24 cellular contexts compared by ENCODE assay signal in genomic region chr14:68756071-68756481, GRCh38. TPM values are rescaled to one million over a fixed set of nuclear protein-coding genes. Genes with fewer than 3 reads are reported as not detected.
DNase-seq lines count a peak whose midpoint lies in the region; ATAC-seq and TF ChIP-seq lines count a peak whose summit lies in the region.
"Had no signal": no experiment of that assay in that cellular context is flagged by ENCODE, and none has a peak within 500 bp of the region (broad histone marks: within the 10 kb centered on the region; RNA-seq: fewer than 3 reads in every experiment).

No MANE protein-coding gene starts in this region.

- H3K27ac ChIP-seq in BLaER1 (peak overlapping the region; percentile 91), neural progenitor cell (no peak overlapping the region), aorta (ENCODE audit: low read depth in 1 of 2, low read length in 2 of 2) (no peak overlapping the region)

- H3K4me3 ChIP-seq in BLaER1 (no peak overlapping the region), fibroblast of mammary gland (ENCODE audit: control insufficient read depth, low read depth, low read length) (no peak overlapping the region), neural progenitor cell (no peak overlapping the region), aorta (ENCODE audit: low read length in 2 of 2) (no peak overlapping the region)

- peak overlapping the region; percentile 69 for H3K9ac ChIP-seq in BLaER1
- H3K9ac ChIP-seq in neural progenitor cell = no peak overlapping the region

- WGBS in aorta, 2 donors = 84 to 88% methylated on average over 6 of the region's 6 CpGs

- H3K4me2 ChIP-seq in BLaER1 (peak overlapping the region; percentile 83), neural progenitor cell (no peak overlapping the region)

- no peak overlapping the region for H2AFZ ChIP-seq in neural progenitor cell (replicated peaks)

- H3K27me3 ChIP-seq in BLaER1 = no peaks in the 10 kb centered on the region
- no peaks in the 10 kb centered on the region for H3K27me3 ChIP-seq in neural progenitor cell
- H3K27me3 ChIP-seq in aorta (ENCODE audit: control insufficient read depth in 1 of 2, insufficient read depth in 2 of 2, low read length in 1 of 2) = no peaks in the 10 kb centered on the region

- H4K20me1 ChIP-seq in BLaER1 = no peaks in the 10 kb centered on the region
- H4K20me1 ChIP-seq in neural progenitor cell (ENCODE audit: low read depth) = no peaks in the 10 kb centered on the region

- H3K4me1 ChIP-seq in BLaER1 (peaks cover 90% of the 10 kb centered on the region), neural progenitor cell (no peaks in the 10 kb centered on the region), aorta (ENCODE audit: control insufficient read depth in 1 of 2, insufficient read depth in 2 of 2, low read length in 2 of 2) (no peaks in the 10 kb centered on the region)

- no peaks in the 10 kb centered on the region for H3F3A ChIP-seq in neural progenitor cell (ENCODE audit: low read depth)

- peak overlapping the region; percentile 9 for H3K27ac Mint-ChIP-seq in neural progenitor cell
- H3K27ac Mint-ChIP-seq: activated naive CD4-positive, alpha-beta T cell treated with anti-CD3 and anti-CD28 coated beads, Interleukin-2, amount 50 U/mL, for 72 hours had no signal

- H3K36me3 ChIP-seq in BLaER1 (no peaks in the 10 kb centered on the region), neural progenitor cell (no peaks in the 10 kb centered on the region), aorta (ENCODE audit: control insufficient read depth in 1 of 2, insufficient read depth in 2 of 2, low read length in 1 of 2) (no peaks in the 10 kb centered on the region)

- ATAC-seq in aorta (ENCODE audit: low FRiP score) (no peak), HG02759 (IDR thresholded peaks at IDR 0.05; ENCODE audit: unreplicated experiment) (no peak), HG03439 (IDR thresholded peaks at IDR 0.05; ENCODE audit: unreplicated experiment) (no peak)
- ATAC-seq: left cardiac atrium; naive thymus-derived CD8-positive, alpha-beta T cell had no signal

- no peaks in the 10 kb centered on the region for H3K9me3 Mint-ChIP-seq in neural progenitor cell
- H3K9me3 Mint-ChIP-seq: activated naive CD4-positive, alpha-beta T cell treated with anti-CD3 and anti-CD28 coated beads, Interleukin-2, amount 50 U/mL, for 72 hours; CD8-positive, alpha-beta memory T cell; naive thymus-derived CD8-positive, alpha-beta T cell had no signal

- peak; percentile 46 for DNase-seq in NCI-H69 (lab: John Stamatoyannopoulos, UW)
- DNase-seq in fibroblast of mammary gland (ENCODE audit: low read depth) = peak; percentile 63
- no peak for DNase-seq in neural progenitor cell (ENCODE audit: low spot score)
- no peak for DNase-seq in aorta
- DNase-seq in globus pallidus (ENCODE audit: low spot score) = no peak
- DNase-seq: activated CD4-positive, CD25-positive, alpha-beta regulatory T cell treated with anti-CD3 and anti-CD28 coated beads, Interleukin-2, amount 50 U/mL, for 72 hours; activated T-cell treated with anti-CD3 and anti-CD28 coated beads, Interleukin-2, amount 50 U/mL, for 48 hours; CD8-positive, alpha-beta memory T cell; cerebellar nuclear complex; GDM1; HCEC 1CT; head of caudate nucleus; left cardiac atrium; MV-4-11; naive thymus-derived CD8-positive, alpha-beta T cell; NCI-H187 treated with DMSO at 0.1 percent for 48 hours; NCI-H226; posterior cingulate gyrus; Right ventricle myocardium superior; SW 1271 had no signal

- no peak overlapping the region for H3K4me3 Mint-ChIP-seq in neural progenitor cell
- H3K4me3 Mint-ChIP-seq: CD8-positive, alpha-beta memory T cell; naive thymus-derived CD8-positive, alpha-beta T cell had no signal

- TF ChIP-seq CTCF in fibroblast of mammary gland (conservative IDR thresholded peaks at IDR 0.05; ENCODE audit: control insufficient read depth, insufficient read depth, low read depth, low read length) (no peak), neural progenitor cell (IDR thresholded peaks at IDR 0.05) (no peak)

- H3K9me3 ChIP-seq in BLaER1 (no peaks in the 10 kb centered on the region), neural progenitor cell (ENCODE audit: low read depth) (no peaks in the 10 kb centered on the region), aorta (ENCODE audit: control insufficient read depth, low read length) (no peaks in the 10 kb centered on the region)

- H3K79me2 ChIP-seq in neural progenitor cell (ENCODE audit: low read depth) = no peaks in the 10 kb centered on the region

- peaks cover 43% of the 10 kb centered on the region for H3K4me1 Mint-ChIP-seq in neural progenitor cell

- peaks cover 6% of the 10 kb centered on the region for H3K27me3 Mint-ChIP-seq in neural progenitor cell (ENCODE audit: insufficient read depth, low read depth)
- H3K27me3 Mint-ChIP-seq: CD8-positive, alpha-beta memory T cell had no signal

- no peaks in the 10 kb centered on the region for H3K36me3 Mint-ChIP-seq in neural progenitor cell
- H3K36me3 Mint-ChIP-seq: activated naive CD4-positive, alpha-beta T cell treated with anti-CD3 and anti-CD28 coated beads, Interleukin-2, amount 50 U/mL, for 72 hours; naive thymus-derived CD8-positive, alpha-beta T cell had no signal

- intact Hi-C loops in aorta (cut with DNase I) = loop anchor here in 1 of 2 donors (5.0 kb wide), 1 partner anchor 39 kb away; no protein-coding TSS in a partner anchor

RNA-seq across cellular contexts. Expression of gene ZFP36L1, which starts 36.8 kb away (rescaled TPM):
- 42.9 and 95.5 TPM in 2 replicates for total RNA-seq in neural progenitor cell (ENCODE audit: low replicate concordance)
- total RNA-seq in aorta = 100 to 1,000 TPM; 302 to 388 TPM
- polyA plus RNA-seq in aorta = 10 to 100 TPM; 35.3 to 48.6 TPM

Comparison
In these comparisons a context has a peak if more than half of its experiments do, and no peak if none do; other contexts are left out.
1. DNase-seq: peak in NCI-H69 (single experiment) and fibroblast of mammary gland (single experiment); none in neural progenitor cell (single experiment), aorta (0 of 2) and globus pallidus (single experiment).